In genomic region chr18:27276886-27277285, GRCh38 we compare ENCODE assay signal across 21 cellular contexts.
DNase-seq lines count a peak whose midpoint lies in the region; ATAC-seq and TF ChIP-seq lines count a peak whose summit lies in the region.
"Had no signal": no experiment of that assay in that cellular context is flagged by ENCODE, and none has a peak within 500 bp of the region (broad histone marks: within the 10 kb centered on the region; RNA-seq: fewer than 3 reads in every experiment).

No MANE protein-coding gene starts in this region.

- no peak overlapping the region for H4K8ac ChIP-seq in trophoblast cell (ENCODE audit: low read depth, low read length)

- no peak overlapping the region for H3K27ac Mint-ChIP-seq in Calu3 (ENCODE audit: unreplicated experiment)
- H3K27ac Mint-ChIP-seq: B cell; CD4-positive, CD25-positive, alpha-beta regulatory T cell; CD8-positive, alpha-beta T cell; H9 had no signal

- H3K27ac ChIP-seq in WERI-Rb-1 (no peak overlapping the region), trophoblast cell (ENCODE audit: low read depth, low read length) (no peak overlapping the region)
- H3K27ac ChIP-seq: 22Rv1, BLaER1, C4-2B had no signal

- intact Hi-C loops in Calu3 (cut with micrococcal nuclease; ENCODE audit: unreplicated experiment), result no loop called here

- H2BK12ac ChIP-seq in trophoblast cell (ENCODE audit: low read length), result no peak overlapping the region

- H3K9me3 ChIP-seq in WERI-Rb-1 (ENCODE audit: severe bottlenecking) (no peaks in the 10 kb centered on the region), trophoblast cell (ENCODE audit: insufficient read depth, low read depth, low read length) (peaks cover 2% of the 10 kb centered on the region)
- H3K9me3 ChIP-seq: BLaER1, Caco-2 had no signal

- H3K9me3 Mint-ChIP-seq in Calu3 (ENCODE audit: low read depth, unreplicated experiment), result no peaks in the 10 kb centered on the region

- H3K36me3 Mint-ChIP-seq in Calu3 (ENCODE audit: insufficient read depth, unreplicated experiment), result no peaks in the 10 kb centered on the region
- H3K36me3 Mint-ChIP-seq: CD4-positive, CD25-positive, alpha-beta regulatory T cell; CD8-positive, alpha-beta T cell had no signal

- ATAC-seq in GM18502 (IDR thresholded peaks at IDR 0.05; ENCODE audit: poor library complexity, unreplicated experiment), result no peak
- ATAC-seq: CD8-positive, alpha-beta T cell; HCT116 had no signal

- BruUV-seq in Calu3 (replicated peaks; lab: Mats Ljungman, UMichigan), result no TSS peak

- CTCF ChIA-PET in Calu3 (lab: Charles Lee), result no interaction called here

- H3K4me3 Mint-ChIP-seq in Calu3 (ENCODE audit: low read depth, unreplicated experiment), result no peak overlapping the region
- H3K4me3 Mint-ChIP-seq: B cell; CD4-positive, CD25-positive, alpha-beta regulatory T cell; CD8-positive, alpha-beta T cell; H9 had no signal

- no peak overlapping the region for H2AFZ ChIP-seq in trophoblast cell (ENCODE audit: insufficient read depth, low read length, poor library complexity)

- H3K27me3 Mint-ChIP-seq in Calu3 (ENCODE audit: unreplicated experiment), result no peaks in the 10 kb centered on the region
- H3K27me3 Mint-ChIP-seq: B cell; CD4-positive, CD25-positive, alpha-beta regulatory T cell had no signal

- H3K4me2 ChIP-seq in trophoblast cell (ENCODE audit: low read length), result no peak overlapping the region
- H3K4me2 ChIP-seq: BLaER1 had no signal

- H3K36me3 ChIP-seq in WERI-Rb-1 (no peaks in the 10 kb centered on the region), trophoblast cell (ENCODE audit: control insufficient read depth in 1 of 2, insufficient read depth in 2 of 2, low read length in 2 of 2) (no peaks in the 10 kb centered on the region)
- H3K36me3 ChIP-seq: BLaER1 had no signal

- H3K27me3 ChIP-seq in WERI-Rb-1 (ENCODE audit: insufficient read depth, low read depth, severe bottlenecking) (no peaks in the 10 kb centered on the region), trophoblast cell (ENCODE audit: insufficient read depth, low read length) (no peaks in the 10 kb centered on the region)
- H3K27me3 ChIP-seq: BLaER1 had no signal

- no peak overlapping the region for H3K4ac ChIP-seq in trophoblast cell (ENCODE audit: low read depth, low read length)

- H3K14ac ChIP-seq in trophoblast cell (ENCODE audit: low read length), result no peak overlapping the region

- no peaks in the 10 kb centered on the region for H3K79me2 ChIP-seq in trophoblast cell (ENCODE audit: control insufficient read depth, insufficient read depth, low read length, poor library complexity)

- no peak overlapping the region for H3K23ac ChIP-seq in trophoblast cell (ENCODE audit: low read length)

- WGBS in trophoblast cell (ENCODE audit: extremely low coverage, insufficient coverage, insufficient read length), result no CpG with 5 or more reads among the region's 6 CpGs

- H2BK5ac ChIP-seq in trophoblast cell (ENCODE audit: low read depth, low read length, poor library complexity), result no peak overlapping the region

- no peak overlapping the region for H2AK5ac ChIP-seq in trophoblast cell (ENCODE audit: low read length)

- DNase-seq in NCI-H2171 treated with DMSO at 0.1 percent for 48 hours (lab: John Stamatoyannopoulos, UW), result peak; percentile 11
- DNase-seq in NCI-H2171 (lab: John Stamatoyannopoulos, UW), result no peak
- DNase-seq in NCI-H146 (lab: John Stamatoyannopoulos, UW), result peak; percentile 41
- peak; percentile 35 for DNase-seq in WERI-Rb-1
- peak; percentile 78 to 85 for DNase-seq in trophoblast cell
- no peak for DNase-seq in Calu3
- no peak for DNase-seq in foreskin melanocyte
- DNase-seq: Caco-2; CD4-positive, CD25-positive, alpha-beta regulatory T cell; CD8-positive, alpha-beta T cell; DMS 273 treated with DMSO at 0.1 percent for 48 hours; DMS79; EL; GF-D8; H9 had no signal

- no peak overlapping the region for H3K4me3 ChIP-seq in WERI-Rb-1 (ENCODE audit: low read depth, low read length)
- H3K4me3 ChIP-seq in trophoblast cell (ENCODE audit: low read depth, low read length), result no peak overlapping the region
- H3K4me3 ChIP-seq: BLaER1 had no signal

- no peaks in the 10 kb centered on the region for H3K79me1 ChIP-seq in trophoblast cell (ENCODE audit: low read length)

- H4K91ac ChIP-seq in trophoblast cell (ENCODE audit: low read depth, low read length), result no peak overlapping the region

- H3K4me1 ChIP-seq in trophoblast cell (ENCODE audit: control insufficient read depth in 1 of 2, insufficient read depth in 2 of 2, low read length in 2 of 2), result no peaks in the 10 kb centered on the region
- H3K4me1 ChIP-seq: BLaER1, Caco-2 had no signal

- no peak overlapping the region for H2BK120ac ChIP-seq in trophoblast cell (ENCODE audit: insufficient read depth, low read length, poor library complexity)

- H3K18ac ChIP-seq in trophoblast cell (ENCODE audit: low read length), result no peak overlapping the region

- no peak overlapping the region for H3K9ac ChIP-seq in trophoblast cell (ENCODE audit: low read length)
- H3K9ac ChIP-seq: BLaER1 had no signal

- H3K4me1 Mint-ChIP-seq in Calu3 (ENCODE audit: low read depth, unreplicated experiment), result no peaks in the 10 kb centered on the region
- H3K4me1 Mint-ChIP-seq: B cell; CD4-positive, CD25-positive, alpha-beta regulatory T cell had no signal

- H4K12ac ChIP-seq in trophoblast cell (ENCODE audit: low read depth, low read length), result no peak overlapping the region

- no peak for TF ChIP-seq CTCF in WERI-Rb-1 (IDR thresholded peaks at IDR 0.05; ENCODE audit: low read depth, low read length)
- TF ChIP-seq CTCF in Calu3 (IDR thresholded peaks at IDR 0.05; ENCODE audit: unreplicated experiment), result no peak

Comparison
In these comparisons a context has a peak if more than half of its experiments do, and no peak if none do; other contexts are left out.
1. DNase-seq: peak in NCI-H2171 treated with DMSO at 0.1 percent for 48 hours (single experiment), NCI-H146 (single experiment), WERI-Rb-1 (single experiment) and trophoblast cell (2 of 2); none in NCI-H2171 (single experiment), Calu3 (single experiment) and foreskin melanocyte (single experiment).